In the genomic region with DNA sequence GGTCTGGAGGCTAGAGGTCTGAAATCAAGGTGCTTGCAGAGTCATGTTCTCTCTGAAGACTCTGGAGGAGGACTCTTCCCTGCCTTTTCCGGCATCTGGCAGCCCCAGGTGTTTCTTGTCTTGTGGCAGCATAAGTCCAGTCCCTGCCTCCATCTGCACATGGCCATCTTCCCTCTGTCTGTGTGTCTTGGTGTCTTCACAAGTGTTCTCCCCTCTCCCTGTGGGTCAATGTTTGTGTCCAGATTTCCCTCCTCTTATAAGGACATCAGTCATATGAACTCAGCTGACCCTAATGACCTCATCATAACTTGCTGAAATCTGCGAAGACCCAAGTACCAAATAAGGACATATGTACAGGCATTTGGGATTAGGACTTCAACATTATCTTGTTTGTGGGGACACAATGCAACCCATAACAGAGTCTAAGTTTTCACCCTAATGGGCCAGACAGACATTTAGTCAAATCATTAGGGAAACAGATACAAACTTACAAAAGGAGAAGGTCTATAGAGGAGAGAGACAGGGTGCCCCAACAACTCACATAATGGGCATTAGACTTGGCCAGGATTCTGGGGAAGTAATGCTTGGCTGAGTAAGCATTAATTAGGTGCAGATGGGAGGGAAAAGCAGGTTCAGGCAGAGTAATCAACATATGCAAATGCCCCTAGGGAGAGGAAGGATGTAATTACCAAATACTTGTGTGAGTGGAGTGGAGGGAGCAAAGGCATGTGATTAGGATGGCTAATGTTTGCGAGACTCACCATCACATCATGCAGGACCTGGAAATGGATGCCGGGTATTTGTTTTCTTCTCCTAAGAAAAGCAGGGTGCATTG, we compare ENCODE assay signal across 14 cellular contexts.
DNase-seq lines count a peak whose midpoint lies in the region; ATAC-seq and TF ChIP-seq lines count a peak whose summit lies in the region.
"Had no signal": no experiment of that assay in that cellular context is flagged by ENCODE, and none has a peak within 500 bp of the region (broad histone marks: within the 10 kb centered on the region; RNA-seq: fewer than 3 reads in every experiment).

No MANE protein-coding gene starts in this region.

- in situ Hi-C loops in mammary epithelial cell (cut with MboI; ENCODE audit: low sequenced_read_pairs in 2 of 2): no loop called here

- H3K4me2 ChIP-seq in mammary epithelial cell (ENCODE audit: insufficient read depth, low read depth, low read length) (no peak overlapping the region), osteoblast (ENCODE audit: insufficient read depth, low read length) (no peak overlapping the region)

- CTCF ChIA-PET in mammary epithelial cell (lab: Charles Lee; ENCODE audit: low non-redundant PET): no interaction called here

- DNase-seq in DMS53 (lab: John Stamatoyannopoulos, UW) (peak; percentile 3), DMS53 treated with DMSO at 0.1 percent for 48 hours (lab: John Stamatoyannopoulos, UW; ENCODE audit: unreplicated experiment) (no peak), NCI-H1105 (lab: John Stamatoyannopoulos, UW) (peak; percentile 52), mammary epithelial cell (no peak), osteoblast (ENCODE audit: insufficient read length, low spot score, missing footprints) (no peak), NCI-H510A (lab: John Stamatoyannopoulos, UW) (no peak), activated gamma-delta T cell (lab: John Stamatoyannopoulos, UW) (no peak)
- DNase-seq: foreskin melanocyte; kidney glomerular epithelial cell; stimulated activated CD4-positive, alpha-beta T cell treated with anti-CD3 and anti-CD28 coated beads, Interleukin-12 subunit alpha, Interleukin-12 subunit beta, amount 100 ng/mL, for 4 hours had no signal

- no TSS peak for BruUV-seq in mammary epithelial cell (replicated peaks; lab: Mats Ljungman, UMichigan)

- ATAC-seq in GM19463 (IDR thresholded peaks at IDR 0.05; ENCODE audit: unreplicated experiment): no peak
- ATAC-seq: HCT116, HepG2 had no signal

- no peaks in the 10 kb centered on the region for H3K27me3 ChIP-seq in mammary epithelial cell (ENCODE audit: insufficient read depth, low read length)
- no peaks in the 10 kb centered on the region for H3K27me3 ChIP-seq in osteoblast (ENCODE audit: insufficient read depth, low read length)

- H3K79me2 ChIP-seq in mammary epithelial cell (ENCODE audit: insufficient read depth, low read length) (no peaks in the 10 kb centered on the region), osteoblast (ENCODE audit: insufficient read depth, low read length) (no peaks in the 10 kb centered on the region)

- H3K36me3 ChIP-seq in mammary epithelial cell (ENCODE audit: insufficient read depth, low read length) (no peaks in the 10 kb centered on the region), osteoblast (ENCODE audit: insufficient read depth, low read length) (no peaks in the 10 kb centered on the region)

- no peak overlapping the region for H3K9ac ChIP-seq in mammary epithelial cell (ENCODE audit: insufficient read depth, low read length)

- H3K9me3 ChIP-seq in mammary epithelial cell (replicated peaks; ENCODE audit: insufficient read depth, low read length) (no peaks in the 10 kb centered on the region), osteoblast (ENCODE audit: low read depth, low read length) (no peaks in the 10 kb centered on the region)

- no peak overlapping the region for H3K4me3 ChIP-seq in mammary epithelial cell (replicated peaks in 1 of 3; ENCODE audit: insufficient read depth in 1 of 3, low read depth in 2 of 3, low read length in 3 of 3)
- H3K4me3 ChIP-seq in osteoblast (ENCODE audit: insufficient read depth, low read length): no peak overlapping the region

- 62% methylated on average over 3 of the region's 4 CpGs for WGBS in mammary epithelial cell (ENCODE audit: low coverage, missing lambda C conversion rate)

- no peak overlapping the region for H2AFZ ChIP-seq in mammary epithelial cell (ENCODE audit: low read depth, low read length)
- peak overlapping the region; percentile 8 for H2AFZ ChIP-seq in osteoblast (ENCODE audit: low read length)

- H3K4me1 ChIP-seq in mammary epithelial cell (ENCODE audit: insufficient read depth, low read length) (peaks cover 17% of the 10 kb centered on the region), osteoblast (ENCODE audit: insufficient read depth, low read length) (peaks cover 21% of the 10 kb centered on the region)

- no peaks in the 10 kb centered on the region for H4K20me1 ChIP-seq in mammary epithelial cell (ENCODE audit: insufficient read depth, low read length)
- H4K20me1 ChIP-seq in osteoblast (ENCODE audit: insufficient read depth, low read length): no peaks in the 10 kb centered on the region

- TF ChIP-seq CTCF in mammary epithelial cell (conservative IDR thresholded peaks at IDR 0.05 in 1 of 2, IDR thresholded peaks at IDR 0.05 in 1 of 2; ENCODE audit: extremely low read depth in 1 of 2, insufficient read depth in 1 of 2, low read depth in 1 of 2, low read length in 2 of 2) (no peak), osteoblast (IDR thresholded peaks at IDR 0.05; ENCODE audit: extremely low read depth, low read depth, low read length) (no peak)

- dilution Hi-C loops in mammary epithelial cell (cut with HindIII; ENCODE audit: low sequenced_read_pairs): no loop called here

- H3K27ac ChIP-seq in mammary epithelial cell (ENCODE audit: insufficient read depth, low read depth, low read length): peak overlapping the region; percentile 9
- no peak overlapping the region for H3K27ac ChIP-seq in osteoblast (ENCODE audit: low read depth, low read length)
- H3K27ac ChIP-seq: 22Rv1 had no signal

- intact Hi-C loops in mammary epithelial cell (cut with micrococcal nuclease): no loop called here

Comparison
In these comparisons a context has a peak if more than half of its experiments do, and no peak if none do; other contexts are left out.
1. DNase-seq: peak in DMS53 (single experiment) and NCI-H1105 (single experiment); none in DMS53 treated with DMSO at 0.1 percent for 48 hours (single experiment), mammary epithelial cell (single experiment), osteoblast (single experiment), NCI-H510A (single experiment) and activated gamma-delta T cell (single experiment).